ENCODE assay signal across 9 cellular contexts in the genomic region with DNA sequence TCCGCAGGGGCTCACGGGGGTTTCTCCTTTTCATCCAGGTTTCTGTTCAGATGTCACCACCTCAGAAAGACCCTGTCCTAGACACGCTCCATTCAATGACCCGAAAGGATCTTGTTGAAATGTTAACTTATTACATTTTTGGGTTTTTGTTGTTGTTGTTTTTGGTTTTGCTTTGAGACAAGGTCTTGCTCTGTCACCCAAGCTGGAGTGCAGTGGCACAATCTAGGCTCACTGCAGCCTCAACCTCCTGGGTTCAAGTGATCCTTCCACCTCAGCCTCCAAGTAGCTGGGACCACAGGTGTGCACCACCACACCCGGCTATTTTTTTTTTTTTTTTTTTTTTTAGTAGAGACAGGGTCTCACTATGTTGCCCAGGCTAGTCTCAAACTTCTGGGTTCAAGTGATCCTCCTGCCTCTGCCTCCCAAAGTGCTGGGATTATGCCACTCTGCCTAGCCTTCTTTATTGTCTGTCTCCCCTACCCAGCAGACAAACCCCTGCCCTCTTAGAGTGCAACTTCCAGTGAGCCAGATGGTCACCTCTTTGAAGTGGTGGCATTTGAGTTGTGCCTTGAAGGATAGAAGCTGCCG. TPM values are rescaled to one million over a fixed set of nuclear protein-coding genes. Genes with fewer than 3 reads are reported as not detected.
DNase-seq lines count a peak whose midpoint lies in the region; ATAC-seq and TF ChIP-seq lines count a peak whose summit lies in the region.
"Not testable (repeated sequence)": the region's sequence is repeated elsewhere in the genome, so short reads cannot be mapped to it uniquely, and the experiment has no call there.
"Had no signal": no experiment of that assay in that cellular context is flagged by ENCODE, and none has a peak within 500 bp of the region (broad histone marks: within the 10 kb centered on the region; RNA-seq: fewer than 3 reads in every experiment).

No MANE protein-coding gene starts in this region.

- 83% methylated on average over 6 of the region's 6 CpGs for WGBS in hepatocyte (ENCODE audit: low lambda C conversion rate, missing lambda C conversion rate)

- H4K20me1 ChIP-seq in OCI-LY7 (ENCODE audit: insufficient read depth, low read length); hepatocyte (ENCODE audit: insufficient read depth, poor library complexity, severe bottlenecking): not testable (repeated sequence)

- H3K4me2 ChIP-seq in OCI-LY7 (ENCODE audit: low read length) (peak overlapping the region; percentile 57), hepatocyte (peak overlapping the region; percentile 80)

- not testable (repeated sequence) for H3K27me3 Mint-ChIP-seq in activated CD8-positive, alpha-beta memory T cell treated with anti-CD3 and anti-CD28 coated beads, Interleukin-2, amount 10 ng/mL, durations not matched to agents 7 days and 5 days; natural killer cell (ENCODE audit: low read depth in 2 of 2)

- POLR2A ChIA-PET in OCI-LY7 (lab: Charles Lee) = interaction anchor here (0.6 to 1.2 kb wide), 4 partner anchors 18 to 234 kb away, joined by 3 to 5 read pairs (median 3); no protein-coding TSS in a partner anchor

- H3K9ac ChIP-seq in skeletal muscle tissue (ENCODE audit: low read depth in 1 of 3, low read length in 3 of 3) = peak overlapping the region in 1 of 3 donors; percentile 35

- not testable (repeated sequence) for H3K36me3 Mint-ChIP-seq in activated CD8-positive, alpha-beta memory T cell treated with anti-CD3 and anti-CD28 coated beads, Interleukin-2, amount 10 ng/mL, durations not matched to agents 7 days and 5 days; natural killer cell

- not testable (repeated sequence) for H3K27ac ChIP-seq in OCI-LY7 (ENCODE audit: low read depth, low read length, poor library complexity, severe bottlenecking); hepatocyte
- H3K27ac ChIP-seq in dorsolateral prefrontal cortex (peak overlapping the region in 44 of 59 donors; percentile 3 to 83 (median 59)), skeletal muscle tissue (ENCODE audit: low read depth, low read length) (peak overlapping the region; percentile 54)

- not testable (repeated sequence) for H3K9me2 ChIP-seq in OCI-LY7 (ENCODE audit: insufficient read depth, low read length); hepatocyte (replicated peaks; ENCODE audit: insufficient read depth)

- CTCF ChIA-PET in OCI-LY7 (lab: Charles Lee; ENCODE audit: unreplicated experiment) = interaction anchor here (0.9 to 1.4 kb wide), 2 partner anchors 275 to 285 kb away, joined by 3 to 4 read pairs; no protein-coding TSS in a partner anchor
- CTCF ChIA-PET in activated CD8-positive, alpha-beta memory T cell treated with anti-CD3 and anti-CD28 coated beads, Interleukin-2, amount 10 ng/mL, durations not matched to agents 7 days and 5 days (lab: Charles Lee) = interaction anchor here (0.7 to 14.7 kb wide), 16 partner anchors 9 to 303 kb away, joined by 3 to 559 read pairs (median 4); no protein-coding TSS in a partner anchor

- H2AFZ ChIP-seq in OCI-LY7 (ENCODE audit: low read length) = peak overlapping the region; percentile 84
- H2AFZ ChIP-seq in hepatocyte = peak overlapping the region; percentile 82

- peak overlapping the region; percentile 43 for H3K4me3 ChIP-seq in GM12865 (ENCODE audit: low read depth, low read length)
- H3K4me3 ChIP-seq in OCI-LY7 (ENCODE audit: low read depth, low read length, poor library complexity, severe bottlenecking) = peak overlapping the region; percentile 44
- peak overlapping the region in 51 of 59 donors; percentile 9 to 62 (median 41) for H3K4me3 ChIP-seq in dorsolateral prefrontal cortex
- not testable (repeated sequence) for H3K4me3 ChIP-seq in hepatocyte
- peak overlapping the region in 1 of 3 donors; percentile 32 for H3K4me3 ChIP-seq in skeletal muscle tissue (ENCODE audit: low read length in 3 of 3)

- not testable (repeated sequence) for H3K9me3 ChIP-seq in OCI-LY7 (ENCODE audit: low read length); hepatocyte (ENCODE audit: low read depth); skeletal muscle tissue (ENCODE audit: control insufficient read depth in 3 of 3, low read length in 3 of 3)

- H3K36me3 ChIP-seq in OCI-LY7 (ENCODE audit: insufficient read depth, low read length); hepatocyte (replicated peaks; ENCODE audit: insufficient read depth, low read depth); skeletal muscle tissue (ENCODE audit: control insufficient read depth in 3 of 3, insufficient read depth in 3 of 3, low read length in 3 of 3): not testable (repeated sequence)

- intact Hi-C loops in OCI-LY7 (cut with micrococcal nuclease; ENCODE audit: unreplicated experiment) = loop anchor here (1.0 to 5.0 kb wide), 7 partner anchors 22 to 317 kb away; no protein-coding TSS in a partner anchor
- intact Hi-C loops in dorsolateral prefrontal cortex (cut with DNase I) = loop anchor here (1.0 to 10.0 kb wide), 11 partner anchors 21 to 277 kb away; a partner anchor contains a TSS
- intact Hi-C loops in natural killer cell (cut with micrococcal nuclease) = loop anchor here (1.0 to 5.0 kb wide), 4 partner anchors 101 to 317 kb away; a partner anchor contains a TSS

- not testable (repeated sequence) for TF ChIP-seq CTCF in GM12865 (IDR thresholded peaks at IDR 0.05; ENCODE audit: insufficient read depth, low read depth, low read length, missing control alignments); dorsolateral prefrontal cortex (IDR thresholded peaks at IDR 0.05 in 54 of 56, conservative IDR thresholded peaks at IDR 0.05 in 2 of 56; ENCODE audit: low read depth in 1 of 56, partially characterized antibody in 56 of 56); hepatocyte (IDR thresholded peaks at IDR 0.05; ENCODE audit: poor library complexity); natural killer cell (IDR thresholded peaks at IDR 0.05)
- TF ChIP-seq CTCF in OCI-LY7 (conservative IDR thresholded peaks at IDR 0.05; ENCODE audit: low read length) = peak; percentile 69

- not testable (repeated sequence) for DNase-seq in GM12865 (ENCODE audit: low read depth); OCI-LY7 (ENCODE audit: low spot score); activated CD8-positive, alpha-beta memory T cell treated with anti-CD3 and anti-CD28 coated beads, Interleukin-2, amount 10 ng/mL, durations not matched to agents 7 days and 5 days; dorsolateral prefrontal cortex; hepatocyte (ENCODE audit: low spot score); natural killer cell

- not testable (repeated sequence) for BruUV-seq in OCI-LY7 (replicated peaks; lab: Mats Ljungman, UMichigan)

- H3K9me3 Mint-ChIP-seq in activated CD8-positive, alpha-beta memory T cell treated with anti-CD3 and anti-CD28 coated beads, Interleukin-2, amount 10 ng/mL, durations not matched to agents 7 days and 5 days (ENCODE audit: low read depth); natural killer cell: not testable (repeated sequence)

- not testable (repeated sequence) for H3K27ac Mint-ChIP-seq in activated CD8-positive, alpha-beta memory T cell treated with anti-CD3 and anti-CD28 coated beads, Interleukin-2, amount 10 ng/mL, durations not matched to agents 7 days and 5 days; natural killer cell

- ATAC-seq in activated CD8-positive, alpha-beta memory T cell treated with anti-CD3 and anti-CD28 coated beads, Interleukin-2, amount 10 ng/mL, durations not matched to agents 7 days and 5 days; natural killer cell: not testable (repeated sequence)

- H3K79me2 ChIP-seq in OCI-LY7 (ENCODE audit: insufficient read depth, low read depth, low read length); hepatocyte: not testable (repeated sequence)

- peaks cover 25% of the 10 kb centered on the region for H3K4me1 Mint-ChIP-seq in activated CD8-positive, alpha-beta memory T cell treated with anti-CD3 and anti-CD28 coated beads, Interleukin-2, amount 10 ng/mL, durations not matched to agents 7 days and 5 days
- peaks cover 12 to 20% of the 10 kb centered on the region in 2 donors for H3K4me1 Mint-ChIP-seq in natural killer cell

- H3K4me3 Mint-ChIP-seq in activated CD8-positive, alpha-beta memory T cell treated with anti-CD3 and anti-CD28 coated beads, Interleukin-2, amount 10 ng/mL, durations not matched to agents 7 days and 5 days = peak overlapping the region; percentile 11
- peak overlapping the region; percentile 47 for H3K4me3 Mint-ChIP-seq in natural killer cell

- peaks cover 15% of the 10 kb centered on the region for H3K4me1 ChIP-seq in OCI-LY7 (ENCODE audit: insufficient read depth, low read length, poor library complexity, severe bottlenecking)
- not testable (repeated sequence) for H3K4me1 ChIP-seq in hepatocyte (ENCODE audit: insufficient read depth)
- peaks cover 16 to 33% (median 30%) of the 10 kb centered on the region in 3 donors for H3K4me1 ChIP-seq in skeletal muscle tissue (ENCODE audit: control insufficient read depth in 3 of 3, insufficient read depth in 3 of 3, low read length in 3 of 3)

- not testable (repeated sequence) for H3K27me3 ChIP-seq in dorsolateral prefrontal cortex; hepatocyte; skeletal muscle tissue (ENCODE audit: control insufficient read depth in 3 of 3, insufficient read depth in 3 of 3, low read length in 3 of 3)

RNA-seq across cellular contexts. Expression of a gene that starts 43.7 kb away (rescaled TPM):
- total RNA-seq in OCI-LY7 (2014; rRNA removed; shearing (Covaris generic)) = not detected in 2 replicates
- total RNA-seq in OCI-LY7 (2022) = not detected in 2 replicates
- total RNA-seq in activated CD8-positive, alpha-beta memory T cell treated with anti-CD3 and anti-CD28 coated beads, Interleukin-2, amount 10 ng/mL, durations not matched to agents 7 days and 5 days = 10 to 100 TPM in 1 of 2 experiments, 1 to 10 TPM in 1; 3.8 to 15.1 TPM
- 10 to 100 TPM in 2 of 120 experiments, 1 to 10 TPM in 113, under 1 TPM in 5; 0.66 to 21.1 (median 2.7) TPM for total RNA-seq in dorsolateral prefrontal cortex
- total RNA-seq in hepatocyte = 22.5 and 26.1 TPM in 2 replicates
- 25.4 and 27.4 TPM in 2 replicates for polyA plus RNA-seq in hepatocyte
- not detected for total RNA-seq in natural killer cell
- total RNA-seq in skeletal muscle tissue = 25.6 TPM
- total RNA-seq: naive thymus-derived CD8-positive, alpha-beta T cell had no signal
- polyA plus RNA-seq: immature natural killer cell; naive thymus-derived CD8-positive, alpha-beta T cell had no signal
